1 cellular context compared by ENCODE assay signal in genomic region chr19:40253611-40254092, GRCh38.
TF ChIP-seq lines count a peak whose summit lies in the region.

No MANE protein-coding gene starts in this region.

TF ChIP-seq in HepG2, 621 proteins besides CTCF, POLR2A, EP300 and RAD21 (continues in another document):
- TF ChIP-seq ZNF503 (CRISPR knock-in tag; IDR thresholded peaks at IDR 0.05) (no peak), SRF (IDR thresholded peaks at IDR 0.05; ENCODE audit: low read depth, low read length) (no peak), SAP130 (CRISPR knock-in tag; IDR thresholded peaks at IDR 0.05; ENCODE audit: low read depth) (peak; percentile 13; the same call in 1 of the 2 replicates), ZNF557 (CRISPR knock-in tag; IDR thresholded peaks at IDR 0.05) (no peak), CENPT (CRISPR knock-in tag; IDR thresholded peaks at IDR 0.05; ENCODE audit: low read depth) (no peak), CAMTA2 (CRISPR knock-in tag; IDR thresholded peaks at IDR 0.05; ENCODE audit: borderline replicate concordance) (no peak), LCORL (IDR thresholded peaks at IDR 0.05) (no peak), LCORL (CRISPR knock-in tag; IDR thresholded peaks at IDR 0.05) (no peak), ATF3 (CRISPR knock-in tag; IDR thresholded peaks at IDR 0.05) (no peak), ZNF207 (IDR thresholded peaks at IDR 0.05; ENCODE audit: borderline replicate concordance) (no peak), GPBP1L1 (CRISPR knock-in tag; IDR thresholded peaks at IDR 0.05) (no peak), SETDB1 (CRISPR knock-in tag; IDR thresholded peaks at IDR 0.05; ENCODE audit: borderline replicate concordance) (no peak), SALL1 (CRISPR knock-in tag; IDR thresholded peaks at IDR 0.05) (peak; percentile 9; the same call in 1 of the 2 replicates), JARID2 (CRISPR knock-in tag; IDR thresholded peaks at IDR 0.05; ENCODE audit: insufficient replicate concordance) (no peak), PATZ1 (CRISPR knock-in tag; IDR thresholded peaks at IDR 0.05) (peak; percentile 64; the same call in 1 of the 2 replicates), KLF13 (CRISPR knock-in tag; IDR thresholded peaks at IDR 0.05) (no peak), JUND (CRISPR knock-in tag; IDR thresholded peaks at IDR 0.05) (no peak), ZNF672 (CRISPR knock-in tag; IDR thresholded peaks at IDR 0.05) (no peak), ZNF563 (CRISPR knock-in tag; IDR thresholded peaks at IDR 0.05) (no peak), ZNF451 (CRISPR knock-in tag; IDR thresholded peaks at IDR 0.05) (no peak), THAP9 (CRISPR knock-in tag; IDR thresholded peaks at IDR 0.05; ENCODE audit: borderline replicate concordance) (no peak), STAT6 (CRISPR knock-in tag; IDR thresholded peaks at IDR 0.05; ENCODE audit: borderline replicate concordance) (no peak), SOX6 (IDR thresholded peaks at IDR 0.05) (no peak), SOX6 (CRISPR knock-in tag; IDR thresholded peaks at IDR 0.05) (peak; percentile 83), CSRNP2 (CRISPR knock-in tag; conservative IDR thresholded peaks at IDR 0.05; ENCODE audit: low read depth) (no peak), SNAPC4 (CRISPR knock-in tag; IDR thresholded peaks at IDR 0.05) (no peak), MTA1 (CRISPR knock-in tag; IDR thresholded peaks at IDR 0.05; ENCODE audit: borderline replicate concordance) (no peak), ZFAT (CRISPR knock-in tag; conservative IDR thresholded peaks at IDR 0.05) (no peak), CSRNP1 (CRISPR knock-in tag; IDR thresholded peaks at IDR 0.05) (no peak), ZNF331 (CRISPR knock-in tag; IDR thresholded peaks at IDR 0.05) (peak; percentile 46; the same call in 1 of the 2 replicates), CBX2 (IDR thresholded peaks at IDR 0.05; ENCODE audit: low read depth, low read length) (no peak), CBX2 (CRISPR knock-in tag; IDR thresholded peaks at IDR 0.05; ENCODE audit: low read depth) (no peak), ZNF10 (CRISPR knock-in tag; IDR thresholded peaks at IDR 0.05; ENCODE audit: borderline replicate concordance, low read depth) (no peak), ZNF780A (CRISPR knock-in tag; IDR thresholded peaks at IDR 0.05) (no peak), ZNF772 (CRISPR knock-in tag; IDR thresholded peaks at IDR 0.05) (no peak), ZNF446 (CRISPR knock-in tag; IDR thresholded peaks at IDR 0.05) (no peak), PAF1 (CRISPR knock-in tag; IDR thresholded peaks at IDR 0.05) (no peak), ZNF577 (CRISPR knock-in tag; IDR thresholded peaks at IDR 0.05; ENCODE audit: borderline replicate concordance, low read depth) (no peak), ZNF12 (CRISPR knock-in tag; IDR thresholded peaks at IDR 0.05) (no peak), NR2F6 (IDR thresholded peaks at IDR 0.05) (peak; percentile 65), NR2F6 (CRISPR knock-in tag; IDR thresholded peaks at IDR 0.05) (peak; percentile 15; the same call in 1 of the 2 replicates), MED1 (CRISPR knock-in tag; IDR thresholded peaks at IDR 0.05) (no peak), ZBTB7B (CRISPR knock-in tag; IDR thresholded peaks at IDR 0.05) (0 out of 2 replicates have a peak, but pooled peaks have one; percentile 36), NKX3-1 (CRISPR knock-in tag; IDR thresholded peaks at IDR 0.05) (no peak), KDM1A (CRISPR knock-in tag; IDR thresholded peaks at IDR 0.05) (no peak), ZNF550 (CRISPR knock-in tag; IDR thresholded peaks at IDR 0.05; ENCODE audit: borderline replicate concordance) (no peak), TCF12 (IDR thresholded peaks at IDR 0.05) (no peak), TCF12 (CRISPR knock-in tag; IDR thresholded peaks at IDR 0.05) (no peak)
